In genomic region chr6:113370508-113370907, GRCh38 we compare ENCODE assay signal across 22 cellular contexts.
"Had no signal": no experiment of that assay in that cellular context is flagged by ENCODE, and none has a peak within 500 bp of the region (broad histone marks: within the 10 kb centered on the region; RNA-seq: fewer than 3 reads in every experiment).

No MANE protein-coding gene starts in this region.

- H3K4me1 ChIP-seq: esophagus squamous epithelium, left ventricle myocardium inferior, lower lobe of right lung, stomach had no signal

- H3K9me3 ChIP-seq: esophagus squamous epithelium, left ventricle myocardium inferior, lower lobe of right lung, stomach, thoracic aorta had no signal

- H3K36me3 Mint-ChIP-seq: immature natural killer cell; memory B cell; mesothelial cell of epicardium; natural killer cell treated with Interleukin-12 subunit alpha and Interleukin-12 subunit beta and Interleukin-15 and Interleukin-18, amount 100 ng/mL, for 72 hours had no signal

- H3K4me3 ChIP-seq: esophagus squamous epithelium, left ventricle myocardium inferior, lower lobe of right lung, stomach, thoracic aorta had no signal

- H3K27me3 Mint-ChIP-seq: effector memory CD8-positive, alpha-beta T cell; memory B cell; natural killer cell treated with Interleukin-12 subunit alpha and Interleukin-12 subunit beta and Interleukin-15 and Interleukin-18, amount 100 ng/mL, for 72 hours had no signal

- H3K36me3 ChIP-seq: esophagus squamous epithelium, left ventricle myocardium inferior, lower lobe of right lung, stomach, thoracic aorta had no signal

- H3K4me3 Mint-ChIP-seq: dendritic cell treated with granulocyte-macrophage colony-stimulating factor and Interleukin-4, amounts not matched to agents 40 ng/mL and 50 ng/mL, for 4 days; effector memory CD8-positive, alpha-beta T cell; immature natural killer cell; memory B cell; mesothelial cell of epicardium; natural killer cell treated with Interleukin-12 subunit alpha and Interleukin-12 subunit beta and Interleukin-15 and Interleukin-18, amount 100 ng/mL, for 72 hours had no signal

- H3K27ac ChIP-seq: esophagus squamous epithelium, left ventricle myocardium inferior, lower lobe of right lung, stomach, thoracic aorta had no signal

- H3K9me3 Mint-ChIP-seq: dendritic cell treated with granulocyte-macrophage colony-stimulating factor and Interleukin-4, amounts not matched to agents 40 ng/mL and 50 ng/mL, for 4 days; memory B cell; mesothelial cell of epicardium had no signal

- DNase-seq: effector memory CD8-positive, alpha-beta T cell; esophagus squamous epithelium; foreskin fibroblast; immature natural killer cell; left cardiac atrium; left ventricle myocardium inferior; lower lobe of right lung; occipital lobe; posterior cingulate gyrus; stimulated activated CD4-positive, alpha-beta T cell treated with anti-CD3 and anti-CD28 coated beads, Interleukin-12 subunit alpha, Interleukin-12 subunit beta, amount 100 ng/mL, for 4 hours; stimulated activated naive CD4-positive, alpha-beta T cell; stomach; substantia nigra; trophoblast cell had no signal

- ATAC-seq: effector memory CD8-positive, alpha-beta T cell; left cardiac atrium; lower lobe of right lung; natural killer cell treated with Interleukin-12 subunit alpha and Interleukin-12 subunit beta and Interleukin-15 and Interleukin-18, amount 100 ng/mL, for 72 hours; sciatic nerve had no signal

- FAIRE-seq: colon, keratinocyte had no signal

- H3K27me3 ChIP-seq: esophagus squamous epithelium, stomach had no signal

- H3K4me1 Mint-ChIP-seq: immature natural killer cell, memory B cell, mesothelial cell of epicardium had no signal

- H3K27ac Mint-ChIP-seq: dendritic cell treated with granulocyte-macrophage colony-stimulating factor and Interleukin-4, amounts not matched to agents 40 ng/mL and 50 ng/mL, for 4 days; effector memory CD8-positive, alpha-beta T cell; immature natural killer cell; memory B cell; mesothelial cell of epicardium; natural killer cell treated with Interleukin-12 subunit alpha and Interleukin-12 subunit beta and Interleukin-15 and Interleukin-18, amount 100 ng/mL, for 72 hours had no signal
